In the genomic region with DNA sequence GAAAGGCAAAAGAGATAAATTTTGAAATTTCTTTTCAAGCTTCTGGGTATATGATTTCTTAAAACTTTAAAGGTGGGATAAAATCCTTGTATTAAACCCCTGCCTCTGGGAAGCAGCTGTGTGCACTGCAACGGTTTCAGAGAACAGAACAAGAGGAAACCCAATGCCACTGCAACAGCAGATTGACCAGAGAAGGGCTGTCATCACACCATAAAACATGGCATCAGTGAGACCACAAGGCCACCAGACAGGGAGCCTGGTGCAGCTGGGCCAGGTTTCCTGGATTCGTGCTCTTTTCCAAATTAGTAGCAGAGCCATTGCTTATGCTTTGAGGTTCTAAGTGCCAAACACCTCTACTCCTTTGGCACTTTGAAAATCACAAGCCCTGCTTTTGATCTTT, we compare ENCODE assay signal across 18 cellular contexts.
DNase-seq lines count a peak whose midpoint lies in the region; ATAC-seq, FAIRE-seq and TF ChIP-seq lines count a peak whose summit lies in the region.
"Had no signal": no experiment of that assay in that cellular context is flagged by ENCODE, and none has a peak within 500 bp of the region (broad histone marks: within the 10 kb centered on the region; RNA-seq: fewer than 3 reads in every experiment).

No MANE protein-coding gene starts in this region.

- H3K4me1 ChIP-seq in BLaER1 (peaks cover 39% of the 10 kb centered on the region), foreskin keratinocyte (no peaks in the 10 kb centered on the region)
- H3K4me1 ChIP-seq: BE2C, SJSA1 had no signal

- no peaks in the 10 kb centered on the region for H3K9me3 ChIP-seq in BLaER1
- H3K9me3 ChIP-seq: BE2C, MG63, SJSA1 had no signal

- no peaks in the 10 kb centered on the region for H3K36me3 ChIP-seq in BLaER1
- H3K36me3 ChIP-seq: BE2C, MG63, SJSA1 had no signal

- TF ChIP-seq CTCF in foreskin keratinocyte (conservative IDR thresholded peaks at IDR 0.05) (no peak), D721Med (IDR thresholded peaks at IDR 0.05; ENCODE audit: insufficient read depth, missing control alignments) (no peak)

- ATAC-seq in foreskin keratinocyte (no peak), GM21526 (IDR thresholded peaks at IDR 0.05; ENCODE audit: low FRiP score, unreplicated experiment) (no peak)
- ATAC-seq: CD8-positive, alpha-beta T cell had no signal

- FAIRE-seq in GM12891 (lab: Jason Lieb, UNC) (peak; percentile 77), D721Med (lab: Jason Lieb, UNC) (no peak)
- FAIRE-seq: H54 had no signal

- no peaks in the 10 kb centered on the region for H3K27me3 ChIP-seq in BLaER1
- H3K27me3 ChIP-seq in foreskin keratinocyte, result no peaks in the 10 kb centered on the region
- H3K27me3 ChIP-seq: BE2C, MG63, SJSA1 had no signal

- no peak for TF ChIP-seq POLR2A in GM12891 (IDR thresholded peaks at IDR 0.05; ENCODE audit: low read depth, low read length)

- no peaks in the 10 kb centered on the region for H4K20me1 ChIP-seq in BLaER1

- no peak overlapping the region for H3K9ac ChIP-seq in BLaER1

- DNase-seq in GM12891 (ENCODE audit: insufficient read length, low spot score) (no peak), SHP77 (lab: John Stamatoyannopoulos, UW) (peak; percentile 41 to 57), left kidney (ENCODE audit: low read depth, low spot score) (peak; percentile 89), foreskin keratinocyte (no peak), D721Med (ENCODE audit: insufficient read length, low spot score) (no peak)
- DNase-seq: ACHN; BE2C; CD8-positive, alpha-beta T cell; MG63; NCI-H1417; NCI-H1930; NCI-H446 treated with DMSO at 0.1 percent for 48 hours; NK-92 treated with Interleukin-12 subunit alpha and Interleukin-12 subunit beta, amount 100 ng/mL, for 24 hours; RPMI8226 had no signal

- no peak overlapping the region for H3K4me3 ChIP-seq in BLaER1
- H3K4me3 ChIP-seq: MG63, SJSA1 had no signal

- no peak overlapping the region for H3K27ac ChIP-seq in BLaER1
- H3K27ac ChIP-seq in foreskin keratinocyte, result no peak overlapping the region
- H3K27ac ChIP-seq: SJSA1 had no signal

- peak overlapping the region; percentile 5 for H3K4me2 ChIP-seq in BLaER1

TF ChIP-seq in GM12891, 5 proteins besides CTCF, POLR2A, EP300 and RAD21:
- no peak for TF ChIP-seq PAX5 (IDR thresholded peaks at IDR 0.05; ENCODE audit: insufficient read depth, low read length, severe bottlenecking)
- no peak for TF ChIP-seq TAF1 (IDR thresholded peaks at IDR 0.05; ENCODE audit: low read depth, low read length)
- no peak for TF ChIP-seq SPI1 (IDR thresholded peaks at IDR 0.05; ENCODE audit: low read depth, low read length)
- TF ChIP-seq POLR2AphosphoS5 (IDR thresholded peaks at IDR 0.05; ENCODE audit: low read depth, low read length), result no peak
- TF ChIP-seq POU2F2 (IDR thresholded peaks at IDR 0.05; ENCODE audit: low read depth, low read length), result no peak

Comparison
In these comparisons a context has a peak if more than half of its experiments do, and no peak if none do; other contexts are left out.
1. DNase-seq: peak in SHP77 (2 of 2) and left kidney (single experiment); none in GM12891 (single experiment), foreskin keratinocyte (0 of 2) and D721Med (single experiment).